In the genomic region with DNA sequence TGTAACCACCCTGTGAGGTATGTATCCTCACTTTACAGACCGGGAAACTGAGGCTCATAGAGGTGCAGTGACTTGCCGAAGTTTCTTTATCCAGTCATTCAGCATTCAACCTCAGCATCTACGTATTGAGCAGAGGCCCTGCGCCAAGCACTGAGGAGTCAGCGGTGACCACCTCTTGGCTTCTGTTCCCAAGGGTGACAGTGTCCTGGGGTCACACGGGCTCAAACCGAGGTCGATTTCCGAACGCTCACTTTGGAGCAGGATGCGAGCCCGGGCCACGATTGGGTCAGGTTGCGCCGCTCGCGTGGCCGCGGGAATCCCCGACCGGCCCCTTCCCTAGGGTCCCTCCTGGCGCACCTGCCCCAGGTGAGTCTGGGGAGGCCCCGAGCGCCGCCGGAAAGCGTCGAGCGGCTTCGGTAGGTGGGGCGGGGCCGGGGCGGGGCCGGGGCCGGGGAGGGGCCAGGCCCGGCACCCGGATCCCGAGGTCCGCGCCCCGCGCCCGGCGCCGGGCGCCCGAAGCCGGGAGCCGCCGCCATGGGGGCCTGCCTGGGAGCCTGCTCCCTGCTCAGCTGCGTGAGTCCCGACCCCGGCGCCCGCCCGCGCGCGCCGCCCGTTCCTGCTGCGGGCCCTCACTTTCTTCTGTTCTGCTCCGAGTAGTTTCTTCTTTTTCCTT, we compare ENCODE assay signal across 8 cellular contexts. TPM values are rescaled to one million over a fixed set of nuclear protein-coding genes. Genes with fewer than 3 reads are reported as not detected.
A peak's percentile ranks its signal among the peaks of the same experiment; 100 is the strongest.
DNase-seq lines count a peak whose midpoint lies in the region; FAIRE-seq lines count a peak whose summit lies in the region.

Gene SERINC2 (plus strand): TSS at position 482 of the 673 bp plus-strand sequence. CDS start 53 bp downstream, at position 535.

- DNase-seq in D341Med (ENCODE audit: low spot score), result peak; percentile 75
- DNase-seq in H7, result peak; percentile 99
- peak in 1 of 2 experiments; percentile 62 for DNase-seq in SJCRH30
- no peak for DNase-seq in effector memory CD4-positive, alpha-beta T cell
- peak; percentile 78 for DNase-seq in urothelium cell line (ENCODE audit: low spot score)
- no peak for DNase-seq in AML-193 (lab: John Stamatoyannopoulos, UW)
- no peak for DNase-seq in SIG-M5 treated with dmso at 0.1 percent for 504 hours (lab: John Stamatoyannopoulos, UW; ENCODE audit: unreplicated experiment)

- H3K9me3 ChIP-seq in SJCRH30 (replicated peaks) (no peaks in the 10 kb centered on the region), mononuclear cell (ENCODE audit: low read depth, low read length) (no peaks in the 10 kb centered on the region)
- no peaks in the 10 kb centered on the region for H3K9me3 ChIP-seq in effector memory CD4-positive, alpha-beta T cell (ENCODE audit: control insufficient read depth, low read length)

- no peaks in the 10 kb centered on the region for H3K36me3 ChIP-seq in H7 (replicated peaks; ENCODE audit: control insufficient read depth, insufficient read depth, low read length)
- H3K36me3 ChIP-seq in SJCRH30, result no peaks in the 10 kb centered on the region
- no peaks in the 10 kb centered on the region for H3K36me3 ChIP-seq in effector memory CD4-positive, alpha-beta T cell (ENCODE audit: control insufficient read depth, insufficient read depth, low read length)

- peak within 1 kb of the TSS; percentile 90 for H3K4me3 ChIP-seq in H7 (ENCODE audit: insufficient read depth, low read depth, low read length)
- peak within 1 kb of the TSS; percentile 71 for H3K4me3 ChIP-seq in SJCRH30
- peak within 1 kb of the TSS; percentile 66 for H3K4me3 ChIP-seq in effector memory CD4-positive, alpha-beta T cell (ENCODE audit: insufficient read depth, low read depth, low read length, poor library complexity, severe bottlenecking)
- H3K4me3 ChIP-seq in mononuclear cell (ENCODE audit: low read length), result peak within 1 kb of the TSS; percentile 38

- H3K27ac ChIP-seq in SJCRH30, result peak within 1 kb of the TSS; percentile 89
- no peak within 1 kb of the TSS for H3K27ac ChIP-seq in effector memory CD4-positive, alpha-beta T cell (ENCODE audit: insufficient read depth, low read length, poor library complexity, severe bottlenecking)

- H3K27me3 ChIP-seq in H7 (ENCODE audit: control insufficient read depth, insufficient read depth, low read length), result peaks cover 4% of the 10 kb centered on the region
- no peaks in the 10 kb centered on the region for H3K27me3 ChIP-seq in SJCRH30
- peaks cover 17% of the 10 kb centered on the region for H3K27me3 ChIP-seq in effector memory CD4-positive, alpha-beta T cell (replicated peaks; ENCODE audit: control insufficient read depth, insufficient read depth, low read length, poor library complexity, severe bottlenecking)
- peaks cover 37% of the 10 kb centered on the region for H3K27me3 ChIP-seq in mononuclear cell (ENCODE audit: insufficient read depth, low read length)

- H3K4me1 ChIP-seq in SJCRH30, result peaks cover 21% of the 10 kb centered on the region
- peaks cover 11% of the 10 kb centered on the region for H3K4me1 ChIP-seq in effector memory CD4-positive, alpha-beta T cell (ENCODE audit: control insufficient read depth, insufficient read depth, low read length, poor library complexity, severe bottlenecking)
- peaks cover 14% of the 10 kb centered on the region for H3K4me1 ChIP-seq in mononuclear cell (ENCODE audit: insufficient read depth, low read length)

- FAIRE-seq in urothelium cell line (lab: Jason Lieb, UNC), result no peak

RNA-seq across cellular contexts. Expression of gene SERINC2, which starts in this region (rescaled TPM):
- total RNA-seq in H7 (2014; rRNA removed; shearing (Covaris generic)), result 39.2 and 40.0 TPM in 2 replicates
- 14.2 and 17.1 TPM in 2 replicates for total RNA-seq in SJCRH30 (2014; rRNA removed; shearing (Covaris generic))
- 1.4 TPM for total RNA-seq in mononuclear cell

Comparison
In these comparisons a context has a peak if more than half of its experiments do, and no peak if none do; other contexts are left out.
1. DNase-seq: peak in D341Med (single experiment), H7 (single experiment) and urothelium cell line (single experiment); none in effector memory CD4-positive, alpha-beta T cell (0 of 3), AML-193 (0 of 2) and SIG-M5 treated with dmso at 0.1 percent for 504 hours (single experiment).
2. H3K4me3 ChIP-seq: peak in every context shown above with its lines; median percentile 90 in H7; 71 in SJCRH30; 66 in effector memory CD4-positive, alpha-beta T cell; 38 in mononuclear cell.